ENCODE assay signal across 17 cellular contexts in the genomic region with DNA sequence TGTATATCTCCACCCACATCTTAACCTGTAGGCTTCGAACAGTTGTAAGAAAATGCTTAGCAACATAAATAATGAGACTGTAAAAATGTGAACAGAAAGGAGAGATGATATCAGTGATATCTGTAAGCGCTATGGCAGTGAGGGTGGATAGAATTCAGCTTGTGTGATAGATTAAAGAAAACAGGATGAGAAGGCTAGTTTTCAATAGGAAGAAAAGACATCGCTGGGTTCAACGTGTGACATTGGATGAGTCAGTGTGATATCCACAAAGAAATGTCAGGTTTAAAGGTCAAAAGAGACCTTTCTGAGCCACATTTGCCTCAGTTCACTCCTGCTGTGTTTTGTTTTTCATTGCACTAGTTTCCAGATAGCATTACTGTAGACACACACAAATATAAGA. TPM values are rescaled to one million over a fixed set of nuclear protein-coding genes. Genes with fewer than 3 reads are reported as not detected.
DNase-seq lines count a peak whose midpoint lies in the region; ATAC-seq, FAIRE-seq and TF ChIP-seq lines count a peak whose summit lies in the region.
"Had no signal": no experiment of that assay in that cellular context is flagged by ENCODE, and none has a peak within 500 bp of the region (broad histone marks: within the 10 kb centered on the region; RNA-seq: fewer than 3 reads in every experiment).

No MANE protein-coding gene starts in this region.

- peaks cover 25% of the 10 kb centered on the region for H3K27me3 Mint-ChIP-seq in activated naive CD4-positive, alpha-beta T cell treated with anti-CD3 and anti-CD28 coated beads for 36 hours (ENCODE audit: low read depth)
- H3K27me3 Mint-ChIP-seq in activated T-helper 2 cell treated with anti-CD3 and anti-CD28 coated beads, Interferon-gamma antibody, Interleukin-2, Interleukin-4, amounts not matched to agents 10 μg/mL and 5 μg/mL and 100 μg/mL, durations not matched to agents 14 hours and 24 hours and 36 hours (ENCODE audit: low read depth), result peaks cover 32% of the 10 kb centered on the region
- peaks cover 51% of the 10 kb centered on the region for H3K27me3 Mint-ChIP-seq in stimulated activated naive CD8-positive, alpha-beta T cell treated with anti-CD3 and anti-CD28 coated beads, Interleukin-15, Interleukin-2, amounts not matched to agents 100 ng/mL and 50 ng/mL, for 24 hours

- H3K9me3 Mint-ChIP-seq in activated naive CD4-positive, alpha-beta T cell treated with anti-CD3 and anti-CD28 coated beads, Interleukin-2, amount 50 U/mL, for 72 hours, result no peaks in the 10 kb centered on the region
- no peaks in the 10 kb centered on the region for H3K9me3 Mint-ChIP-seq in activated naive CD4-positive, alpha-beta T cell treated with anti-CD3 and anti-CD28 coated beads for 36 hours
- H3K9me3 Mint-ChIP-seq in activated T-helper 2 cell treated with anti-CD3 and anti-CD28 coated beads, Interferon-gamma antibody, Interleukin-2, Interleukin-4, amounts not matched to agents 10 μg/mL and 5 μg/mL and 100 μg/mL, durations not matched to agents 14 hours and 24 hours and 36 hours, result no peaks in the 10 kb centered on the region
- H3K9me3 Mint-ChIP-seq in stimulated activated naive CD8-positive, alpha-beta T cell treated with anti-CD3 and anti-CD28 coated beads, Interleukin-15, Interleukin-2, amounts not matched to agents 100 ng/mL and 50 ng/mL, for 24 hours, result no peaks in the 10 kb centered on the region
- H3K9me3 Mint-ChIP-seq: CD4-positive, alpha-beta T cell had no signal

- intact Hi-C loops in activated naive CD4-positive, alpha-beta T cell treated with anti-CD3 and anti-CD28 coated beads for 36 hours (cut with micrococcal nuclease), result no loop called here
- intact Hi-C loops in activated T-helper 2 cell treated with anti-CD3 and anti-CD28 coated beads, Interferon-gamma antibody, Interleukin-2, Interleukin-4, amounts not matched to agents 10 μg/mL and 5 μg/mL and 100 μg/mL, durations not matched to agents 14 hours and 24 hours and 36 hours (cut with micrococcal nuclease), result no loop called here

- CTCF ChIA-PET in activated naive CD4-positive, alpha-beta T cell treated with anti-CD3 and anti-CD28 coated beads for 36 hours (lab: Charles Lee), result no interaction called here

- H3K4me1 Mint-ChIP-seq in activated naive CD4-positive, alpha-beta T cell treated with anti-CD3 and anti-CD28 coated beads for 36 hours (ENCODE audit: low read depth), result no peaks in the 10 kb centered on the region
- peaks cover 12% of the 10 kb centered on the region for H3K4me1 Mint-ChIP-seq in activated T-helper 2 cell treated with anti-CD3 and anti-CD28 coated beads, Interferon-gamma antibody, Interleukin-2, Interleukin-4, amounts not matched to agents 10 μg/mL and 5 μg/mL and 100 μg/mL, durations not matched to agents 14 hours and 24 hours and 36 hours (ENCODE audit: low read depth)
- H3K4me1 Mint-ChIP-seq in stimulated activated naive CD8-positive, alpha-beta T cell treated with anti-CD3 and anti-CD28 coated beads, Interleukin-15, Interleukin-2, amounts not matched to agents 100 ng/mL and 50 ng/mL, for 24 hours (ENCODE audit: low read depth), result peaks cover 16% of the 10 kb centered on the region
- H3K4me1 Mint-ChIP-seq: IgD-negative memory B cell had no signal

- no peak overlapping the region for H3K27ac Mint-ChIP-seq in activated naive CD4-positive, alpha-beta T cell treated with anti-CD3 and anti-CD28 coated beads, Interleukin-2, amount 50 U/mL, for 72 hours
- no peak overlapping the region for H3K27ac Mint-ChIP-seq in activated naive CD4-positive, alpha-beta T cell treated with anti-CD3 and anti-CD28 coated beads for 36 hours
- H3K27ac Mint-ChIP-seq in activated T-helper 2 cell treated with anti-CD3 and anti-CD28 coated beads, Interferon-gamma antibody, Interleukin-2, Interleukin-4, amounts not matched to agents 10 μg/mL and 5 μg/mL and 100 μg/mL, durations not matched to agents 14 hours and 24 hours and 36 hours, result peak overlapping the region; percentile 57
- H3K27ac Mint-ChIP-seq in stimulated activated naive CD8-positive, alpha-beta T cell treated with anti-CD3 and anti-CD28 coated beads, Interleukin-15, Interleukin-2, amounts not matched to agents 100 ng/mL and 50 ng/mL, for 24 hours, result peak overlapping the region; percentile 17
- H3K27ac Mint-ChIP-seq: CD4-positive, alpha-beta T cell; IgD-negative memory B cell had no signal

- no peak for TF ChIP-seq POLR2A in GM12892 (IDR thresholded peaks at IDR 0.05; ENCODE audit: low read depth, low read length)

- no peak for DNase-seq in activated naive CD4-positive, alpha-beta T cell treated with anti-CD3 and anti-CD28 coated beads, Interleukin-2, amount 50 U/mL, for 72 hours (ENCODE audit: low spot score in 2 of 2)
- no peak for DNase-seq in activated naive CD4-positive, alpha-beta T cell treated with anti-CD3 and anti-CD28 coated beads for 36 hours
- no peak for DNase-seq in GM12892 (ENCODE audit: insufficient read length)
- DNase-seq in activated T-helper 2 cell treated with anti-CD3 and anti-CD28 coated beads, Interferon-gamma antibody, Interleukin-2, Interleukin-4, amounts not matched to agents 10 μg/mL and 5 μg/mL and 100 μg/mL, durations not matched to agents 14 hours and 24 hours and 36 hours (ENCODE audit: low spot score), result no peak
- DNase-seq in GM19238 (ENCODE audit: insufficient read length, low spot score), result no peak
- DNase-seq: ACHN; BE2C; Caco-2; CD4-positive, alpha-beta T cell; GM23248 had no signal

- peak; percentile 48 for FAIRE-seq in GM12892 (lab: Jason Lieb, UNC)
- FAIRE-seq: A204.1, D721Med, G401.6, HepG2 had no signal

- H3K36me3 Mint-ChIP-seq in activated naive CD4-positive, alpha-beta T cell treated with anti-CD3 and anti-CD28 coated beads, Interleukin-2, amount 50 U/mL, for 72 hours, result no peaks in the 10 kb centered on the region
- H3K36me3 Mint-ChIP-seq in activated naive CD4-positive, alpha-beta T cell treated with anti-CD3 and anti-CD28 coated beads for 36 hours (ENCODE audit: low read depth), result no peaks in the 10 kb centered on the region
- no peaks in the 10 kb centered on the region for H3K36me3 Mint-ChIP-seq in activated T-helper 2 cell treated with anti-CD3 and anti-CD28 coated beads, Interferon-gamma antibody, Interleukin-2, Interleukin-4, amounts not matched to agents 10 μg/mL and 5 μg/mL and 100 μg/mL, durations not matched to agents 14 hours and 24 hours and 36 hours (ENCODE audit: low read depth)
- no peaks in the 10 kb centered on the region for H3K36me3 Mint-ChIP-seq in stimulated activated naive CD8-positive, alpha-beta T cell treated with anti-CD3 and anti-CD28 coated beads, Interleukin-15, Interleukin-2, amounts not matched to agents 100 ng/mL and 50 ng/mL, for 24 hours (ENCODE audit: low read depth)

- peak; percentile 45 to 58 for ATAC-seq in activated naive CD4-positive, alpha-beta T cell treated with anti-CD3 and anti-CD28 coated beads, Interleukin-2, amount 50 U/mL, for 72 hours
- ATAC-seq: HepG2 had no signal

- no peak overlapping the region for H3K4me3 Mint-ChIP-seq in activated naive CD4-positive, alpha-beta T cell treated with anti-CD3 and anti-CD28 coated beads for 36 hours
- no peak overlapping the region for H3K4me3 Mint-ChIP-seq in activated T-helper 2 cell treated with anti-CD3 and anti-CD28 coated beads, Interferon-gamma antibody, Interleukin-2, Interleukin-4, amounts not matched to agents 10 μg/mL and 5 μg/mL and 100 μg/mL, durations not matched to agents 14 hours and 24 hours and 36 hours (ENCODE audit: low read depth)
- H3K4me3 Mint-ChIP-seq in stimulated activated naive CD8-positive, alpha-beta T cell treated with anti-CD3 and anti-CD28 coated beads, Interleukin-15, Interleukin-2, amounts not matched to agents 100 ng/mL and 50 ng/mL, for 24 hours, result no peak overlapping the region
- H3K4me3 Mint-ChIP-seq: CD4-positive, alpha-beta T cell; IgD-negative memory B cell had no signal

RNA-seq across cellular contexts. Expression of gene RFPL3, which starts 13.7 kb away (rescaled TPM):
- total RNA-seq in activated naive CD4-positive, alpha-beta T cell treated with anti-CD3 and anti-CD28 coated beads, Interleukin-2, amount 50 U/mL, for 72 hours, result not detected
- not detected for total RNA-seq in activated naive CD4-positive, alpha-beta T cell treated with anti-CD3 and anti-CD28 coated beads for 36 hours
- polyA plus RNA-seq in GM12892 (2012; ENCODE audit: missing spikeins), result not detected
- not detected in 2 replicates for total RNA-seq in activated T-helper 2 cell treated with anti-CD3 and anti-CD28 coated beads, Interferon-gamma antibody, Interleukin-2, Interleukin-4, amounts not matched to agents 10 μg/mL and 5 μg/mL and 100 μg/mL, durations not matched to agents 14 hours and 24 hours and 36 hours
- total RNA-seq: Caco-2; CD4-positive, alpha-beta T cell; GM23248; H4; HepG2 had no signal
- polyA plus RNA-seq: GM23248, HepG2, IgD-negative memory B cell had no signal

Comparison
In these comparisons a context has a peak if more than half of its experiments do, and no peak if none do; other contexts are left out.
1. H3K27ac Mint-ChIP-seq: peak in activated T-helper 2 cell treated with anti-CD3 and anti-CD28 coated beads, Interferon-gamma antibody, Interleukin-2, Interleukin-4, amounts not matched to agents 10 μg/mL and 5 μg/mL and 100 μg/mL, durations not matched to agents 14 hours and 24 hours and 36 hours (single experiment) and stimulated activated naive CD8-positive, alpha-beta T cell treated with anti-CD3 and anti-CD28 coated beads, Interleukin-15, Interleukin-2, amounts not matched to agents 100 ng/mL and 50 ng/mL, for 24 hours (single experiment); none in activated naive CD4-positive, alpha-beta T cell treated with anti-CD3 and anti-CD28 coated beads, Interleukin-2, amount 50 U/mL, for 72 hours (0 of 2) and activated naive CD4-positive, alpha-beta T cell treated with anti-CD3 and anti-CD28 coated beads for 36 hours (single experiment).